ENCODE assay signal across 26 cellular contexts in genomic region chr6:129111853-129112252, GRCh38.
DNase-seq lines count a peak whose midpoint lies in the region; ATAC-seq, FAIRE-seq and TF ChIP-seq lines count a peak whose summit lies in the region.
"Had no signal": no experiment of that assay in that cellular context is flagged by ENCODE, and none has a peak within 500 bp of the region (broad histone marks: within the 10 kb centered on the region; RNA-seq: fewer than 3 reads in every experiment).

No MANE protein-coding gene starts in this region.

- TF ChIP-seq POLR2A in testis (IDR thresholded peaks at IDR 0.05) = no peak

- TF ChIP-seq CTCF in left ventricle myocardium inferior (IDR thresholded peaks at IDR 0.05; ENCODE audit: borderline replicate concordance) (no peak), lower lobe of right lung (IDR thresholded peaks at IDR 0.05) (no peak), testis (IDR thresholded peaks at IDR 0.05) (no peak)

- H3K27me3 ChIP-seq in left ventricle myocardium inferior (ENCODE audit: low read depth) = no peaks in the 10 kb centered on the region
- H3K27me3 ChIP-seq in lower lobe of right lung (ENCODE audit: low read depth) = no peaks in the 10 kb centered on the region
- H3K27me3 ChIP-seq in testis = no peaks in the 10 kb centered on the region
- H3K27me3 ChIP-seq: BE2C, BLaER1 had no signal

- H3K27ac ChIP-seq in left ventricle myocardium inferior (replicated peaks) (peak overlapping the region; percentile 66), lower lobe of right lung (peak overlapping the region; percentile 12), testis (peak overlapping the region; percentile 56 to 78)
- H3K27ac ChIP-seq: 22Rv1, BLaER1 had no signal

- ATAC-seq in left ventricle myocardium superior (no peak), lower lobe of right lung (no peak), GM19395 (IDR thresholded peaks at IDR 0.05; ENCODE audit: unreplicated experiment) (no peak)
- ATAC-seq: GM12878 had no signal

- no peaks in the 10 kb centered on the region for H3K9me3 ChIP-seq in left ventricle myocardium inferior (replicated peaks)
- H3K9me3 ChIP-seq in lower lobe of right lung = no peaks in the 10 kb centered on the region
- no peaks in the 10 kb centered on the region for H3K9me3 ChIP-seq in testis
- H3K9me3 ChIP-seq: BE2C, BLaER1 had no signal

- H3K4me3 ChIP-seq in left ventricle myocardium inferior = no peak overlapping the region
- H3K4me3 ChIP-seq in lower lobe of right lung = no peak overlapping the region
- H3K4me3 ChIP-seq in testis = no peak overlapping the region
- H3K4me3 ChIP-seq: BLaER1, GM12878 had no signal

- H3K4me1 ChIP-seq in left ventricle myocardium inferior (peaks cover 95% of the 10 kb centered on the region), lower lobe of right lung (peaks cover 17% of the 10 kb centered on the region), testis (peaks cover 56% of the 10 kb centered on the region)
- H3K4me1 ChIP-seq: BE2C, BLaER1 had no signal

- no peak for DNase-seq in left ventricle myocardium inferior
- DNase-seq in left ventricle myocardium superior = no peak
- DNase-seq in lower lobe of right lung = no peak
- no peak for DNase-seq in testis
- no peak for DNase-seq in NCI-H1048 (lab: John Stamatoyannopoulos, UW)
- DNase-seq: ACHN; BE2C; C1 segment of cervical spinal cord; CD4-positive, alpha-beta memory T cell; CD4-positive, CD25-positive, alpha-beta regulatory T cell; CD8-positive, alpha-beta memory T cell; COR-L47; DMS 273 treated with DMSO at 0.1 percent for 48 hours; DMS153; DMS53; DMS79; DND-41; EL; GDM1 had no signal

- WGBS in testis, 2 donors = 91 to 94% methylated on average over 1 of the region's 1 CpG

- H3K36me3 ChIP-seq in left ventricle myocardium inferior (no peaks in the 10 kb centered on the region), lower lobe of right lung (no peaks in the 10 kb centered on the region), testis (ENCODE audit: low read depth, missing control alignments) (no peaks in the 10 kb centered on the region)
- H3K36me3 ChIP-seq: BE2C, BLaER1 had no signal

- FAIRE-seq in A204.1 (lab: Jason Lieb, UNC) = peak; percentile 68
- FAIRE-seq: GM12878, GM12892, GM18507 had no signal

- intact Hi-C loops in left ventricle myocardium inferior (cut with micrococcal nuclease) = no loop called here
- intact Hi-C loops in left ventricle myocardium superior (cut with micrococcal nuclease) = no loop called here
- intact Hi-C loops in lower lobe of right lung (cut with DNase I) = no loop called here
- intact Hi-C loops in testis (cut with DNase I; ENCODE audit: low total_unique reads) = no loop called here

Comparison
In these comparisons a context has a peak if more than half of its experiments do, and no peak if none do; other contexts are left out.
1. H3K27ac ChIP-seq: peak in every context shown above with its lines; median percentile 67 in testis; 66 in left ventricle myocardium inferior; 12 in lower lobe of right lung.